In genomic region chr13:20161951-20162300, GRCh38 we compare ENCODE assay signal across 8 cellular contexts. TPM values are rescaled to one million over a fixed set of nuclear protein-coding genes. Genes with fewer than 3 reads are reported as not detected.
DNase-seq lines count a peak whose midpoint lies in the region; ATAC-seq and TF ChIP-seq lines count a peak whose summit lies in the region.

No MANE protein-coding gene starts in this region.

- TF ChIP-seq CTCF in suprapubic skin (IDR thresholded peaks at IDR 0.05) (no peak), upper lobe of right lung (IDR thresholded peaks at IDR 0.05) (no peak), brain microvascular endothelial cell (IDR thresholded peaks at IDR 0.05; ENCODE audit: low read depth, low read length, missing control alignments) (no peak)

- H3K4me3 Mint-ChIP-seq in activated naive CD4-positive, alpha-beta T cell treated with anti-CD3 and anti-CD28 coated beads, Interleukin-2, amount 10 ng/mL, durations not matched to agents 7 days and 5 days: peak overlapping the region; percentile 66
- H3K4me3 Mint-ChIP-seq in T-helper 17 cell: peak overlapping the region; percentile 88

- no peak for TF ChIP-seq POLR2A in suprapubic skin (IDR thresholded peaks at IDR 0.05)

- H3K9me3 ChIP-seq in T-helper 17 cell (ENCODE audit: control insufficient read depth, low read length, poor library complexity, severe bottlenecking): no peaks in the 10 kb centered on the region
- H3K9me3 ChIP-seq in iPS-15b (ENCODE audit: control insufficient read depth, insufficient read depth, low read length): no peaks in the 10 kb centered on the region
- H3K9me3 ChIP-seq in suprapubic skin: no peaks in the 10 kb centered on the region
- no peaks in the 10 kb centered on the region for H3K9me3 ChIP-seq in upper lobe of right lung

- peaks cover 59% of the 10 kb centered on the region for H3K27me3 ChIP-seq in iPS-15b (ENCODE audit: control insufficient read depth, insufficient read depth, low read length)
- H3K27me3 ChIP-seq in suprapubic skin: peaks cover 64% of the 10 kb centered on the region
- H3K27me3 ChIP-seq in upper lobe of right lung: peaks cover 86% of the 10 kb centered on the region
- H3K27me3 ChIP-seq in brain microvascular endothelial cell (replicated peaks): peaks cover 41% of the 10 kb centered on the region

- H3K4me1 ChIP-seq in iPS-15b (ENCODE audit: control insufficient read depth, insufficient read depth, low read length): no peaks in the 10 kb centered on the region
- H3K4me1 ChIP-seq in suprapubic skin: peaks cover 21% of the 10 kb centered on the region
- H3K4me1 ChIP-seq in upper lobe of right lung: peaks cover 4% of the 10 kb centered on the region

- TF ChIP-seq EP300 in suprapubic skin (IDR thresholded peaks at IDR 0.05): no peak

- H3K27ac ChIP-seq in suprapubic skin (no peak overlapping the region), upper lobe of right lung (no peak overlapping the region), brain microvascular endothelial cell (no peak overlapping the region)

- H3K36me3 ChIP-seq in iPS-15b (ENCODE audit: control insufficient read depth, insufficient read depth, low read length) (no peaks in the 10 kb centered on the region), suprapubic skin (no peaks in the 10 kb centered on the region), upper lobe of right lung (no peaks in the 10 kb centered on the region), brain microvascular endothelial cell (replicated peaks) (no peaks in the 10 kb centered on the region)

- intact Hi-C loops in upper lobe of right lung (cut with DNase I): no loop called here

- peaks cover 18% of the 10 kb centered on the region for H3K4me1 Mint-ChIP-seq in activated naive CD4-positive, alpha-beta T cell treated with anti-CD3 and anti-CD28 coated beads, Interleukin-2, amount 10 ng/mL, durations not matched to agents 7 days and 5 days
- peaks cover 10% of the 10 kb centered on the region for H3K4me1 Mint-ChIP-seq in T-helper 17 cell

- H3K9ac ChIP-seq in iPS-15b (ENCODE audit: low read depth, low read length): no peak overlapping the region

- no peaks in the 10 kb centered on the region for H3K9me3 Mint-ChIP-seq in activated naive CD4-positive, alpha-beta T cell treated with anti-CD3 and anti-CD28 coated beads, Interleukin-2, amount 10 ng/mL, durations not matched to agents 7 days and 5 days

- DNase-seq in activated naive CD4-positive, alpha-beta T cell treated with anti-CD3 and anti-CD28 coated beads, Interleukin-2, amount 10 ng/mL, durations not matched to agents 7 days and 5 days: no peak
- DNase-seq in activated naive CD4-positive, alpha-beta T cell treated with anti-CD3 and anti-CD28 coated beads, Interleukin-2, amount 50 U/mL, for 16 hours: no peak
- DNase-seq in T-helper 17 cell (no peak), suprapubic skin (ENCODE audit: low spot score in 2 of 2) (no peak), upper lobe of right lung (no peak), brain microvascular endothelial cell (no peak)

- in situ Hi-C loops in brain microvascular endothelial cell (cut with HindIII; ENCODE audit: low pct_ligation_motif_present, low sequenced_read_pairs): no loop called here

- H3K36me3 Mint-ChIP-seq in activated naive CD4-positive, alpha-beta T cell treated with anti-CD3 and anti-CD28 coated beads, Interleukin-2, amount 10 ng/mL, durations not matched to agents 7 days and 5 days: no peaks in the 10 kb centered on the region
- no peaks in the 10 kb centered on the region for H3K36me3 Mint-ChIP-seq in T-helper 17 cell (ENCODE audit: low read depth)

- H3K4me3 ChIP-seq in iPS-15b (ENCODE audit: low read depth, low read length) (peak overlapping the region; percentile 66), suprapubic skin (peak overlapping the region; percentile 55), upper lobe of right lung (no peak overlapping the region), brain microvascular endothelial cell (ENCODE audit: low read depth, low read length) (no peak overlapping the region)

- ATAC-seq in T-helper 17 cell: no peak
- no peak for ATAC-seq in upper lobe of right lung
- no peak for ATAC-seq in GM19452 (IDR thresholded peaks at IDR 0.05; ENCODE audit: unreplicated experiment)

- CTCF ChIA-PET in activated naive CD4-positive, alpha-beta T cell treated with anti-CD3 and anti-CD28 coated beads, Interleukin-2, amount 10 ng/mL, durations not matched to agents 7 days and 5 days (lab: Charles Lee): interaction anchor here (0.8 to 1.2 kb wide), 2 partner anchors 9 to 34 kb away, joined by 4 read pairs; no protein-coding TSS in a partner anchor

- WGBS in suprapubic skin: 83% methylated on average over 10 of the region's 16 CpGs

- H3K27me3 Mint-ChIP-seq in activated naive CD4-positive, alpha-beta T cell treated with anti-CD3 and anti-CD28 coated beads, Interleukin-2, amount 10 ng/mL, durations not matched to agents 7 days and 5 days: peaks cover 75% of the 10 kb centered on the region
- peaks cover 58% of the 10 kb centered on the region for H3K27me3 Mint-ChIP-seq in T-helper 17 cell

- H3K27ac Mint-ChIP-seq in activated naive CD4-positive, alpha-beta T cell treated with anti-CD3 and anti-CD28 coated beads, Interleukin-2, amount 10 ng/mL, durations not matched to agents 7 days and 5 days: no peak overlapping the region
- no peak overlapping the region for H3K27ac Mint-ChIP-seq in T-helper 17 cell

RNA-seq across cellular contexts. Expression of gene GJA3, which starts 1.1 kb away (rescaled TPM):
- total RNA-seq in T-helper 17 cell (under 1 TPM in 1 of 2 donors, not detected in 1; 0.12 TPM), suprapubic skin (under 1 TPM in 3 of 4 donors, not detected in 1; 0.25 to 0.94 (median 0.30) TPM), upper lobe of right lung (not detected)

RNA-seq across cellular contexts. Expression of gene GJB2, which starts 30.8 kb away (rescaled TPM):
- total RNA-seq in T-helper 17 cell (not detected), suprapubic skin (100 to 1,000 TPM in 1 of 4 donors, 10 to 100 TPM in 3; 32.8 to 129 (median 77.5) TPM), upper lobe of right lung (0.93 TPM)

Comparison
In these comparisons a context has a peak if more than half of its experiments do, and no peak if none do; other contexts are left out.
1. H3K4me3 ChIP-seq: peak in iPS-15b (single experiment) and suprapubic skin (single experiment); none in upper lobe of right lung (single experiment) and brain microvascular endothelial cell (single experiment).
2. RNA of gene GJB2, which starts 30.8 kb away (total RNA-seq): 32.8 to 129 TPM in suprapubic skin; 0.93 TPM in upper lobe of right lung (single experiment) and not detected in T-helper 17 cell; every median in the first group is over 10 times any median in the second.